ENCODE assay signal across 8 cellular contexts in genomic region chr16:23640669-23640958, GRCh38. TPM values are rescaled to one million over a fixed set of nuclear protein-coding genes. Genes with fewer than 3 reads are reported as not detected.
DNase-seq lines count a peak whose midpoint lies in the region; ATAC-seq and TF ChIP-seq lines count a peak whose summit lies in the region.

No MANE protein-coding gene starts in this region.

- H3K79me2 ChIP-seq in SK-N-SH (ENCODE audit: insufficient read depth): peaks cover 75% of the 10 kb centered on the region
- H3K79me2 ChIP-seq in OCI-LY3 (ENCODE audit: low read length): peaks cover 34% of the 10 kb centered on the region

- TF ChIP-seq RAD21 in SK-N-SH (IDR thresholded peaks at IDR 0.05; ENCODE audit: low read length): no peak

- ATAC-seq in SK-N-SH treated with all-trans-retinoic acid at 6 μM for 48 hours (no peak), HG03280 (IDR thresholded peaks at IDR 0.05; ENCODE audit: unreplicated experiment) (no peak), HG03571 (IDR thresholded peaks at IDR 0.05; ENCODE audit: unreplicated experiment) (no peak), GM18498 (IDR thresholded peaks at IDR 0.05; ENCODE audit: unreplicated experiment) (no peak)
- ATAC-seq in natural killer cell treated with Interleukin-12 subunit alpha and Interleukin-12 subunit beta and Interleukin-15 and Interleukin-18, amount 100 ng/mL, for 72 hours: no peak

- 4% methylated on average over 9 of the region's 9 CpGs for WGBS in SK-N-SH (ENCODE audit: low lambda C conversion rate)

- H3K4me3 Mint-ChIP-seq in natural killer cell treated with Interleukin-12 subunit alpha and Interleukin-12 subunit beta and Interleukin-15 and Interleukin-18, amount 100 ng/mL, for 72 hours: peak overlapping the region; percentile 97

- peak overlapping the region; percentile 82; the same call in 1 of the 2 replicates for H2AFZ ChIP-seq in SK-N-SH (ENCODE audit: low read depth)
- peak overlapping the region; percentile 81 for H2AFZ ChIP-seq in OCI-LY3 (ENCODE audit: low read depth, low read length)

- CTCF ChIA-PET in SK-N-SH (lab: Yijun Ruan, JAX): interaction anchor here (1.0 kb wide), 1 partner anchor 39 kb away, joined by 3 read pairs; no protein-coding TSS in a partner anchor

- peak; percentile 41 for DNase-seq in SK-N-SH
- no peak for DNase-seq in natural killer cell treated with Interleukin-12 subunit alpha and Interleukin-12 subunit beta and Interleukin-15 and Interleukin-18, amount 100 ng/mL, for 72 hours (ENCODE audit: low spot score)

- peaks cover 16% of the 10 kb centered on the region for H3K36me3 Mint-ChIP-seq in natural killer cell treated with Interleukin-12 subunit alpha and Interleukin-12 subunit beta and Interleukin-15 and Interleukin-18, amount 100 ng/mL, for 72 hours

- H3K36me3 ChIP-seq in SK-N-SH (replicated peaks in 1 of 2; ENCODE audit: control insufficient read depth in 1 of 2, insufficient read depth in 2 of 2, low read length in 1 of 2) (peaks cover 19 to 46% of the 10 kb centered on the region in 2 experiments), OCI-LY3 (replicated peaks; ENCODE audit: low read depth, low read length) (peaks cover 15% of the 10 kb centered on the region), duodenal mucosa (ENCODE audit: control insufficient read depth in 1 of 2, insufficient read depth in 2 of 2, low read length in 2 of 2) (peaks cover 5 to 9% of the 10 kb centered on the region in 2 donors)

- POLR2A ChIA-PET in SK-N-SH (lab: Yijun Ruan, JAX): no interaction called here

- H3K27ac ChIP-seq in SK-N-SH (ENCODE audit: low read depth in 2 of 2, low read length in 1 of 2) (peak overlapping the region; percentile 31 to 87; a peak in 2 of 4 replicates), OCI-LY3 (ENCODE audit: low read length) (peak overlapping the region; percentile 65), duodenal mucosa (ENCODE audit: low read depth, low read length) (peak overlapping the region; percentile 31)

- H3K9me2 ChIP-seq in SK-N-SH: no peaks in the 10 kb centered on the region

- no peaks in the 10 kb centered on the region for H3K27me3 Mint-ChIP-seq in natural killer cell treated with Interleukin-12 subunit alpha and Interleukin-12 subunit beta and Interleukin-15 and Interleukin-18, amount 100 ng/mL, for 72 hours

- no peaks in the 10 kb centered on the region for H3F3A ChIP-seq in SK-N-SH (replicated peaks; ENCODE audit: insufficient read depth)

- peaks cover 11 to 13% of the 10 kb centered on the region in 2 experiments; a peak in 2 of 4 replicates for H3K4me1 ChIP-seq in SK-N-SH (ENCODE audit: control insufficient read depth in 1 of 2, insufficient read depth in 2 of 2, low read depth in 1 of 2, low read length in 1 of 2)
- peaks cover 16% of the 10 kb centered on the region for H3K4me1 ChIP-seq in OCI-LY3 (ENCODE audit: low read length)
- peaks cover 18 to 21% of the 10 kb centered on the region in 2 donors for H3K4me1 ChIP-seq in duodenal mucosa (ENCODE audit: control insufficient read depth in 1 of 2, insufficient read depth in 2 of 2, low read length in 2 of 2)

- H3K27ac Mint-ChIP-seq in natural killer cell treated with Interleukin-12 subunit alpha and Interleukin-12 subunit beta and Interleukin-15 and Interleukin-18, amount 100 ng/mL, for 72 hours: peak overlapping the region; percentile 88 to 98

- no peak for TF ChIP-seq EP300 in SK-N-SH (IDR thresholded peaks at IDR 0.05; ENCODE audit: borderline replicate concordance in 1 of 2, low read depth in 1 of 2, low read length in 1 of 2)

- H3K4me3 ChIP-seq in SK-N-SH (ENCODE audit: low read depth in 2 of 2, low read length in 1 of 2) (peak overlapping the region; percentile 85 to 99), OCI-LY3 (ENCODE audit: low read length) (peak overlapping the region; percentile 91), duodenal mucosa (ENCODE audit: low read depth in 1 of 2, low read length in 2 of 2) (peak overlapping the region; percentile 83 to 98)

- H3K27me3 ChIP-seq in SK-N-SH (ENCODE audit: insufficient read depth) (no peaks in the 10 kb centered on the region), OCI-LY3 (ENCODE audit: low read depth, low read length) (no peaks in the 10 kb centered on the region), duodenal mucosa (ENCODE audit: control insufficient read depth in 1 of 2, insufficient read depth in 2 of 2, low read length in 2 of 2) (no peaks in the 10 kb centered on the region)

- H3K9ac ChIP-seq in SK-N-SH (peak overlapping the region; percentile 94), OCI-LY3 (ENCODE audit: low read length) (peak overlapping the region; percentile 93), duodenal mucosa (ENCODE audit: low read depth in 1 of 2, low read length in 2 of 2) (peak overlapping the region; percentile 69 to 97)

- TF ChIP-seq CTCF in SK-N-SH (IDR thresholded peaks at IDR 0.05) (no peak), OCI-LY3 (IDR thresholded peaks at IDR 0.05; ENCODE audit: low read depth, low read length) (no peak)

- H4K20me1 ChIP-seq in SK-N-SH (ENCODE audit: insufficient read depth) (no peaks in the 10 kb centered on the region), OCI-LY3 (ENCODE audit: insufficient read depth, low read length) (no peaks in the 10 kb centered on the region)

- H3K9me3 ChIP-seq in SK-N-SH (no peaks in the 10 kb centered on the region), OCI-LY3 (ENCODE audit: insufficient read depth, low read length) (no peaks in the 10 kb centered on the region), duodenal mucosa (ENCODE audit: control insufficient read depth in 1 of 2, low read length in 2 of 2) (no peaks in the 10 kb centered on the region)

- H3K4me1 Mint-ChIP-seq in natural killer cell treated with Interleukin-12 subunit alpha and Interleukin-12 subunit beta and Interleukin-15 and Interleukin-18, amount 100 ng/mL, for 72 hours (ENCODE audit: low read depth in 2 of 2): peaks cover 15 to 22% of the 10 kb centered on the region in 2 donors

- H3K4me2 ChIP-seq in SK-N-SH (peak overlapping the region; percentile 88), OCI-LY3 (ENCODE audit: low read length) (peak overlapping the region; percentile 96)

- no peaks in the 10 kb centered on the region for H3K9me3 Mint-ChIP-seq in natural killer cell treated with Interleukin-12 subunit alpha and Interleukin-12 subunit beta and Interleukin-15 and Interleukin-18, amount 100 ng/mL, for 72 hours

TF ChIP-seq in SK-N-SH, 30 proteins besides CTCF, POLR2A, EP300 and RAD21 (continues in another document):
- TF ChIP-seq NFIC (IDR thresholded peaks at IDR 0.05; ENCODE audit: borderline replicate concordance) (no peak), RXRA (IDR thresholded peaks at IDR 0.05; ENCODE audit: borderline replicate concordance, low read depth) (no peak), FOSL2 (IDR thresholded peaks at IDR 0.05; ENCODE audit: borderline replicate concordance, low read depth) (no peak), CHD2 (IDR thresholded peaks at IDR 0.05; ENCODE audit: low read length, partially characterized antibody) (no peak), ELF1 (IDR thresholded peaks at IDR 0.05) (no peak), IRF3 (IDR thresholded peaks at IDR 0.05; ENCODE audit: low read depth, low read length) (no peak)

TF ChIP-seq in SK-N-SH treated with all-trans-retinoic acid at 6 μM for 48 hours, 23 proteins besides CTCF, POLR2A, EP300 and RAD21 (continues in another document):
- TF ChIP-seq CSRNP3 (CRISPR knock-in tag; IDR thresholded peaks at IDR 0.05) (no peak), SNAI2 (CRISPR knock-in tag; IDR thresholded peaks at IDR 0.05) (no peak), BACH2 (CRISPR knock-in tag; IDR thresholded peaks at IDR 0.05; ENCODE audit: borderline replicate concordance) (no peak), ZNF70 (CRISPR knock-in tag; IDR thresholded peaks at IDR 0.05) (no peak)

RNA-seq across cellular contexts. Expression of gene PALB2, which starts 0.5 kb away (rescaled TPM):
- polyA plus RNA-seq in SK-N-SH (2012; rRNA removed): 3.3 and 4.5 TPM in 2 replicates
- 4.4 and 5.0 TPM in 2 replicates for polyA plus RNA-seq in SK-N-SH (2012; cell fraction: cytosol; rRNA removed)
- polyA plus RNA-seq in SK-N-SH (2012; cell fraction: nucleus; rRNA removed): 4.5 and 6.3 TPM in 2 replicates
- total RNA-seq in natural killer cell treated with Interleukin-12 subunit alpha and Interleukin-12 subunit beta and Interleukin-15 and Interleukin-18, amount 100 ng/mL, for 72 hours: 10 to 100 TPM; 20.6 to 28.4 TPM

RNA-seq across cellular contexts. Expression of gene DCTN5, which starts 0.7 kb away (rescaled TPM):
- 45.6 and 59.8 TPM in 2 replicates for polyA plus RNA-seq in SK-N-SH (2012; rRNA removed)
- polyA plus RNA-seq in SK-N-SH (2012; cell fraction: cytosol; rRNA removed): 59.2 and 59.9 TPM in 2 replicates
- 37.5 and 74.0 TPM in 2 replicates for polyA plus RNA-seq in SK-N-SH (2012; cell fraction: nucleus; rRNA removed)
- total RNA-seq in natural killer cell treated with Interleukin-12 subunit alpha and Interleukin-12 subunit beta and Interleukin-15 and Interleukin-18, amount 100 ng/mL, for 72 hours: 100 to 1,000 TPM in 1 of 2 donors, 10 to 100 TPM in 1; 95.0 to 107 TPM

RNA-seq across cellular contexts. Expression of gene PLK1, which starts 38.1 kb away (rescaled TPM):
- polyA plus RNA-seq in SK-N-SH (2012; rRNA removed): 31.4 and 68.7 TPM in 2 replicates
- polyA plus RNA-seq in SK-N-SH (2012; cell fraction: cytosol; rRNA removed): 27.2 and 38.1 TPM in 2 replicates
- polyA plus RNA-seq in SK-N-SH (2012; cell fraction: nucleus; rRNA removed): 60.5 and 79.2 TPM in 2 replicates
- 10 to 100 TPM; 55.6 to 95.6 TPM for total RNA-seq in natural killer cell treated with Interleukin-12 subunit alpha and Interleukin-12 subunit beta and Interleukin-15 and Interleukin-18, amount 100 ng/mL, for 72 hours

RNA-seq across cellular contexts. Expression of gene NDUFAB1, which starts 44.5 kb away (rescaled TPM):
- polyA plus RNA-seq in SK-N-SH (2012; rRNA removed): 187 and 191 TPM in 2 replicates
- 205 and 238 TPM in 2 replicates for polyA plus RNA-seq in SK-N-SH (2012; cell fraction: cytosol; rRNA removed)
- polyA plus RNA-seq in SK-N-SH (2012; cell fraction: nucleus; rRNA removed): 80.8 and 109 TPM in 2 replicates
- 100 to 1,000 TPM; 101 to 102 TPM for total RNA-seq in natural killer cell treated with Interleukin-12 subunit alpha and Interleukin-12 subunit beta and Interleukin-15 and Interleukin-18, amount 100 ng/mL, for 72 hours
